ENCODE assay signal across 12 cellular contexts in genomic region chr12:28089363-28089762, GRCh38.
DNase-seq lines count a peak whose midpoint lies in the region; ATAC-seq and TF ChIP-seq lines count a peak whose summit lies in the region.
"Had no signal": no experiment of that assay in that cellular context is flagged by ENCODE, and none has a peak within 500 bp of the region (broad histone marks: within the 10 kb centered on the region; RNA-seq: fewer than 3 reads in every experiment).

No MANE protein-coding gene starts in this region.

- H3K4me3 Mint-ChIP-seq in endothelial cell (ENCODE audit: unreplicated experiment) (no peak overlapping the region), CD14-positive monocyte (no peak overlapping the region)
- H3K4me3 Mint-ChIP-seq: T-cell had no signal

- peak overlapping the region; percentile 62 for H3K27ac Mint-ChIP-seq in endothelial cell (ENCODE audit: unreplicated experiment)
- no peak overlapping the region for H3K27ac Mint-ChIP-seq in CD14-positive monocyte
- H3K27ac Mint-ChIP-seq: T-cell had no signal

- DNase-seq in DMS153 (lab: John Stamatoyannopoulos, UW) (peak; percentile 23), DMS153 treated with DMSO at 0.1 percent for 48 hours (lab: John Stamatoyannopoulos, UW; ENCODE audit: unreplicated experiment) (no peak), NOMO-1 treated with dmso at 0.1 percent for 144 hours (lab: John Stamatoyannopoulos, UW; ENCODE audit: unreplicated experiment) (peak; percentile 2), endothelial cell (ENCODE audit: low spot score) (no peak), renal cortical epithelial cell (ENCODE audit: low read depth) (peak; percentile 21), CD14-positive monocyte (ENCODE audit: low spot score) (no peak)
- DNase-seq: NCI-H510A treated with DMSO at 0.1 percent for 48 hours; pancreas; stimulated activated CD4-positive, alpha-beta T cell treated with anti-CD3 and anti-CD28 coated beads, Interleukin-2, amount 100 ng/mL, for 48 hours; T-cell had no signal

- H3K27me3 Mint-ChIP-seq in endothelial cell (ENCODE audit: unreplicated experiment) (no peaks in the 10 kb centered on the region), CD14-positive monocyte (ENCODE audit: low read depth in 3 of 3) (peaks cover 0 to 6% (median 3%) of the 10 kb centered on the region in 3 donors)

- TF ChIP-seq CTCF in endothelial cell (IDR thresholded peaks at IDR 0.05; ENCODE audit: unreplicated experiment) (no peak), CD14-positive monocyte (IDR thresholded peaks at IDR 0.05) (no peak)

- ATAC-seq in HG02623 (IDR thresholded peaks at IDR 0.05; ENCODE audit: unreplicated experiment), result no peak
- ATAC-seq in HG03342 (IDR thresholded peaks at IDR 0.05; ENCODE audit: unreplicated experiment), result no peak
- ATAC-seq: pancreas, T-cell had no signal

- H3K36me3 Mint-ChIP-seq in endothelial cell (ENCODE audit: low read depth, unreplicated experiment), result no peaks in the 10 kb centered on the region
- H3K36me3 Mint-ChIP-seq in CD14-positive monocyte, result no peaks in the 10 kb centered on the region
- H3K36me3 Mint-ChIP-seq: T-cell had no signal

- no peaks in the 10 kb centered on the region for H3K9me3 Mint-ChIP-seq in endothelial cell (ENCODE audit: unreplicated experiment)
- peaks cover 0 to 5% (median 0%) of the 10 kb centered on the region in 7 donors for H3K9me3 Mint-ChIP-seq in CD14-positive monocyte
- H3K9me3 Mint-ChIP-seq: T-cell had no signal

- intact Hi-C loops in CD14-positive monocyte (cut with micrococcal nuclease), result no loop called here

- peaks cover 28% of the 10 kb centered on the region for H3K4me1 Mint-ChIP-seq in endothelial cell (ENCODE audit: unreplicated experiment)
- no peaks in the 10 kb centered on the region for H3K4me1 Mint-ChIP-seq in CD14-positive monocyte

Comparison
In these comparisons a context has a peak if more than half of its experiments do, and no peak if none do; other contexts are left out.
1. DNase-seq: peak in DMS153 (single experiment), NOMO-1 treated with dmso at 0.1 percent for 144 hours (single experiment) and renal cortical epithelial cell (single experiment); none in DMS153 treated with DMSO at 0.1 percent for 48 hours (single experiment), endothelial cell (single experiment) and CD14-positive monocyte (single experiment).